16 cellular contexts compared by ENCODE assay signal in the genomic region with DNA sequence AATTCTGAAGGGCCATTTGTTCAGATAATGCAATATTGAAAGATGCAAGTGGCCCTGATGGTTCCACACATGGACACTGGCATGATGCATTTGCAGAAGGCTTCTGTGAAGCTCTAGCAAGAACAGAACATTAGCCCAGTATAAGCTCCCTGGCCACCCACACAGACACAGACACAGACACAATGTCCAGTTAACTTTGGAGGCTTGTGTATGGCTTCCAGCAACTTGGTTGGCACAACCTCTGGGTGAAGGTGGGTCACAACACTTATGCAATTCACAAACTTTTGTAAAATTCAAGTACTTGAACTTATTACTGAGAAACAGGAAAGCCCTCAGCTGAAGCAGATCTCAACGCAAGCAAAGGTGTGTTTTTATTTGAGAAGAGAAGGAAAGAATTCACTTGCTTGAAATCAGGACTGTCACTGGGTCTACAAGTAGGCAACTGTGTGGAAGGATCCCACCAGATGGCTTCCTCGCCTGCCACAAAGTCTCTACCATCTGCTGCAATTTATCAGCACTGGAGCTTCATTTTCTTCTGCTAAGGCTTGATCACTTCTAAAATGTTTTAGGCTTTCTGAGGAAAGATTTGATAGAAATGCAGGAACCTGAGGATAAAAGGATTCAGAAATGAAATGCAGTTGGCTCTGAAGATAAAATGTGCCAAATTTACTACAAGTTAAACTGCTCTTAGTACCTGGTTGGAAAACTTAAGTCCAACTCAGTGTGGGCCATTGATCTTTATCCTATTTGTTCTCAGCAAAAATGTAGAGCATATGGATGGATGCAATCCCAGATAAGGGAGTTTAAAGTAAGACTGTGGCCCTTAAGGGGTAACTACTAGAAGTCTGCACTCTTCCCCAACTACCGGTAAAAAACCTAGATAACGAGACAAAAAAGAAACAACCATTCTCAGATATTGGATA.
"Had no signal": no experiment of that assay in that cellular context is flagged by ENCODE, and none has a peak within 500 bp of the region (broad histone marks: within the 10 kb centered on the region; RNA-seq: fewer than 3 reads in every experiment).

No MANE protein-coding gene starts in this region.

- H3K4me1 Mint-ChIP-seq: activated naive CD8-positive, alpha-beta T cell treated with anti-CD3 and anti-CD28 coated beads, Interleukin-2, amount 10 ng/mL, durations not matched to agents 7 days and 5 days; activated T-helper 17 cell treated with anti-CD3 and anti-CD28 coated beads, Interleukin-2, amount 50 U/mL, for 72 hours; nephron progenitor cell; stimulated activated memory B cell treated with anti-CD40 and anti-IgM and Interleukin-4, amounts not matched to agents 10 μg/mL and 1 μg/mL and 100 μg/mL, for 72 hours; WTC11 had no signal

- H3K27me3 Mint-ChIP-seq: activated naive CD8-positive, alpha-beta T cell treated with anti-CD3 and anti-CD28 coated beads, Interleukin-2, amount 10 ng/mL, durations not matched to agents 7 days and 5 days had no signal

- H3K27ac ChIP-seq: lower lobe of right lung, spleen, thyroid gland had no signal

- DNase-seq: activated CD4-positive, alpha-beta memory T cell treated with anti-CD3 and anti-CD28 coated beads for 36 hours; activated CD4-positive, alpha-beta T cell treated with anti-CD3 and anti-CD28 coated beads for 4 hours; activated naive CD4-positive, alpha-beta T cell; activated naive CD8-positive, alpha-beta T cell treated with anti-CD3 and anti-CD28 coated beads, Interleukin-2, amount 10 ng/mL, durations not matched to agents 7 days and 5 days; activated T-cell treated with anti-CD3 and anti-CD28 coated beads, Interleukin-2, amount 50 U/mL, for 1 hour; dermis blood vessel endothelial cell; effector memory CD8-positive, alpha-beta T cell; left cardiac atrium; lower lobe of right lung; nephron progenitor cell; spleen; stimulated activated CD4-positive, alpha-beta T cell treated with anti-CD3 and anti-CD28 coated beads, Interleukin-4, amount 100 ng/mL, for 4 hours; thyroid gland had no signal

- H3K36me3 ChIP-seq: lower lobe of right lung, spleen, thyroid gland had no signal

- H3K9me3 Mint-ChIP-seq: activated CD4-positive, alpha-beta memory T cell treated with anti-CD3 and anti-CD28 coated beads for 36 hours; activated T-helper 17 cell treated with anti-CD3 and anti-CD28 coated beads, Interleukin-2, amount 50 U/mL, for 72 hours; effector memory CD8-positive, alpha-beta T cell had no signal

- H3K36me3 Mint-ChIP-seq: activated CD4-positive, alpha-beta memory T cell treated with anti-CD3 and anti-CD28 coated beads for 36 hours; activated naive CD8-positive, alpha-beta T cell treated with anti-CD3 and anti-CD28 coated beads, Interleukin-2, amount 10 ng/mL, durations not matched to agents 7 days and 5 days; stimulated activated memory B cell treated with anti-CD40 and anti-IgM and Interleukin-4, amounts not matched to agents 10 μg/mL and 1 μg/mL and 100 μg/mL, for 72 hours had no signal

- H3K27ac Mint-ChIP-seq: activated CD4-positive, alpha-beta memory T cell treated with anti-CD3 and anti-CD28 coated beads for 36 hours; activated naive CD8-positive, alpha-beta T cell treated with anti-CD3 and anti-CD28 coated beads, Interleukin-2, amount 10 ng/mL, durations not matched to agents 7 days and 5 days; activated T-helper 17 cell treated with anti-CD3 and anti-CD28 coated beads, Interleukin-2, amount 50 U/mL, for 72 hours; effector memory CD8-positive, alpha-beta T cell; nephron progenitor cell; stimulated activated memory B cell treated with anti-CD40 and anti-IgM and Interleukin-4, amounts not matched to agents 10 μg/mL and 1 μg/mL and 100 μg/mL, for 72 hours; WTC11 had no signal

- H3K27me3 ChIP-seq: spleen, thyroid gland had no signal

- H3K4me3 Mint-ChIP-seq: activated CD4-positive, alpha-beta memory T cell treated with anti-CD3 and anti-CD28 coated beads for 36 hours; activated naive CD8-positive, alpha-beta T cell treated with anti-CD3 and anti-CD28 coated beads, Interleukin-2, amount 10 ng/mL, durations not matched to agents 7 days and 5 days; activated T-helper 17 cell treated with anti-CD3 and anti-CD28 coated beads, Interleukin-2, amount 50 U/mL, for 72 hours; effector memory CD8-positive, alpha-beta T cell; nephron progenitor cell; stimulated activated memory B cell treated with anti-CD40 and anti-IgM and Interleukin-4, amounts not matched to agents 10 μg/mL and 1 μg/mL and 100 μg/mL, for 72 hours; WTC11 had no signal

- H3K4me3 ChIP-seq: lower lobe of right lung, spleen, thyroid gland had no signal

- H3K9me3 ChIP-seq: lower lobe of right lung, spleen, thyroid gland had no signal

- H3K4me1 ChIP-seq: lower lobe of right lung, spleen, thyroid gland had no signal
